In genomic region chr14:20626274-20626673, GRCh38 we compare ENCODE assay signal across 9 cellular contexts. TPM values are rescaled to one million over a fixed set of nuclear protein-coding genes. Genes with fewer than 3 reads are reported as not detected.
DNase-seq lines count a peak whose midpoint lies in the region; ATAC-seq and TF ChIP-seq lines count a peak whose summit lies in the region.
"Had no signal": no experiment of that assay in that cellular context is flagged by ENCODE, and none has a peak within 500 bp of the region (broad histone marks: within the 10 kb centered on the region; RNA-seq: fewer than 3 reads in every experiment).

No MANE protein-coding gene starts in this region.

- H3K4me1 ChIP-seq in hepatocyte (ENCODE audit: insufficient read depth) (peaks cover 5% of the 10 kb centered on the region), smooth muscle cell (ENCODE audit: low read depth) (peaks cover 15% of the 10 kb centered on the region)

- 13% methylated on average over 12 of the region's 12 CpGs for WGBS in hepatocyte (ENCODE audit: low lambda C conversion rate, missing lambda C conversion rate)
- WGBS in smooth muscle cell (ENCODE audit: low lambda C conversion rate) = 14% methylated on average over 12 of the region's 12 CpGs

- CTCF ChIA-PET in activated CD4-positive, alpha-beta T cell treated with anti-CD3 and anti-CD28 coated beads, Interleukin-2, amount 10 ng/mL, durations not matched to agents 7 days and 5 days (lab: Charles Lee) = interaction anchor here (0.6 to 0.9 kb wide), 2 partner anchors 56 to 261 kb away, joined by 3 to 4 read pairs; no protein-coding TSS in a partner anchor
- CTCF ChIA-PET in activated B cell treated with CpG ODN at 0.5 μM for 24 hours (lab: Charles Lee) = interaction anchor here (0.6 kb wide), 1 partner anchor 995 kb away, joined by 3 read pairs; no protein-coding TSS in a partner anchor

- H4K20me1 ChIP-seq in hepatocyte (ENCODE audit: insufficient read depth, poor library complexity, severe bottlenecking) (no peaks in the 10 kb centered on the region), smooth muscle cell (ENCODE audit: low read depth) (no peaks in the 10 kb centered on the region)

- H3K36me3 ChIP-seq in hepatocyte (replicated peaks; ENCODE audit: insufficient read depth, low read depth) = no peaks in the 10 kb centered on the region
- H3K36me3 ChIP-seq in smooth muscle cell (ENCODE audit: low read depth) = no peaks in the 10 kb centered on the region

- peaks cover 59% of the 10 kb centered on the region for H3K4me1 Mint-ChIP-seq in activated CD4-positive, alpha-beta T cell treated with anti-CD3 and anti-CD28 coated beads, Interleukin-2, amount 10 ng/mL, durations not matched to agents 7 days and 5 days
- peaks cover 84% of the 10 kb centered on the region for H3K4me1 Mint-ChIP-seq in activated B cell treated with CpG ODN at 0.5 μM for 24 hours

- TF ChIP-seq CTCF in activated B cell treated with CpG ODN at 0.5 μM for 24 hours (IDR thresholded peaks at IDR 0.05) (no peak), hepatocyte (IDR thresholded peaks at IDR 0.05; ENCODE audit: poor library complexity) (no peak), smooth muscle cell (IDR thresholded peaks at IDR 0.05; ENCODE audit: borderline replicate concordance, insufficient read depth, poor library complexity, severe bottlenecking) (no peak)

- H3K27me3 ChIP-seq in hepatocyte = peaks cover 25% of the 10 kb centered on the region
- peaks cover 18% of the 10 kb centered on the region for H3K27me3 ChIP-seq in smooth muscle cell (ENCODE audit: low read depth)

- peaks cover 5% of the 10 kb centered on the region for H3F3A ChIP-seq in smooth muscle cell (ENCODE audit: low read depth)

- no peak overlapping the region for H3K27ac Mint-ChIP-seq in activated CD4-positive, alpha-beta T cell treated with anti-CD3 and anti-CD28 coated beads, Interleukin-2, amount 10 ng/mL, durations not matched to agents 7 days and 5 days
- no peak overlapping the region for H3K27ac Mint-ChIP-seq in activated B cell treated with CpG ODN at 0.5 μM for 24 hours

- no peaks in the 10 kb centered on the region for H3K9me2 ChIP-seq in hepatocyte (replicated peaks; ENCODE audit: insufficient read depth)

- H3K27me3 Mint-ChIP-seq in activated CD4-positive, alpha-beta T cell treated with anti-CD3 and anti-CD28 coated beads, Interleukin-2, amount 10 ng/mL, durations not matched to agents 7 days and 5 days = peaks cover 68% of the 10 kb centered on the region
- H3K27me3 Mint-ChIP-seq in activated B cell treated with CpG ODN at 0.5 μM for 24 hours = peaks cover 19% of the 10 kb centered on the region

- H3K4me3 ChIP-seq in hepatocyte = no peak overlapping the region
- peak overlapping the region; percentile 68 for H3K4me3 ChIP-seq in smooth muscle cell

- peaks cover 3% of the 10 kb centered on the region for H3K36me3 Mint-ChIP-seq in activated CD4-positive, alpha-beta T cell treated with anti-CD3 and anti-CD28 coated beads, Interleukin-2, amount 10 ng/mL, durations not matched to agents 7 days and 5 days (ENCODE audit: low read depth)
- peaks cover 3% of the 10 kb centered on the region for H3K36me3 Mint-ChIP-seq in activated B cell treated with CpG ODN at 0.5 μM for 24 hours (ENCODE audit: low read depth)

- no peaks in the 10 kb centered on the region for H3K9me3 Mint-ChIP-seq in activated CD4-positive, alpha-beta T cell treated with anti-CD3 and anti-CD28 coated beads, Interleukin-2, amount 10 ng/mL, durations not matched to agents 7 days and 5 days
- no peaks in the 10 kb centered on the region for H3K9me3 Mint-ChIP-seq in activated B cell treated with CpG ODN at 0.5 μM for 24 hours

- POLR2A ChIA-PET in activated CD4-positive, alpha-beta T cell treated with anti-CD3 and anti-CD28 coated beads, Interleukin-2, amount 10 ng/mL, durations not matched to agents 7 days and 5 days (lab: Charles Lee) = interaction anchor here (0.6 kb wide), 1 partner anchor 55 kb away, joined by 5 read pairs; no protein-coding TSS in a partner anchor
- POLR2A ChIA-PET in activated B cell treated with CpG ODN at 0.5 μM for 24 hours (lab: Charles Lee) = interaction anchor here (1.3 kb wide), 1 partner anchor 57 kb away, joined by 6 read pairs; no protein-coding TSS in a partner anchor

- H3K4me2 ChIP-seq in hepatocyte (peak overlapping the region; percentile 81), smooth muscle cell (peak overlapping the region; percentile 85)

- H2AFZ ChIP-seq in hepatocyte = no peak overlapping the region
- no peak overlapping the region for H2AFZ ChIP-seq in smooth muscle cell (ENCODE audit: low read depth)

- no peak overlapping the region for H3K27ac ChIP-seq in hepatocyte
- no peak overlapping the region for H3K27ac ChIP-seq in smooth muscle cell (ENCODE audit: low read depth)

- H3K4me3 Mint-ChIP-seq in activated CD4-positive, alpha-beta T cell treated with anti-CD3 and anti-CD28 coated beads, Interleukin-2, amount 10 ng/mL, durations not matched to agents 7 days and 5 days = peak overlapping the region; percentile 13
- H3K4me3 Mint-ChIP-seq in activated B cell treated with CpG ODN at 0.5 μM for 24 hours = peak overlapping the region; percentile 79

- H3K79me2 ChIP-seq in hepatocyte (no peaks in the 10 kb centered on the region), smooth muscle cell (ENCODE audit: low read depth) (no peaks in the 10 kb centered on the region)

- H3K9me3 ChIP-seq in hepatocyte (ENCODE audit: low read depth) = no peaks in the 10 kb centered on the region
- H3K9me3 ChIP-seq in smooth muscle cell (replicated peaks; ENCODE audit: low read depth) = no peaks in the 10 kb centered on the region

- no peak for ATAC-seq in activated B cell treated with CpG ODN at 0.5 μM for 24 hours (ENCODE audit: low read depth)
- ATAC-seq in HG03442 (IDR thresholded peaks at IDR 0.05; ENCODE audit: unreplicated experiment) = no peak
- no peak for ATAC-seq in HG03469 (IDR thresholded peaks at IDR 0.05; ENCODE audit: unreplicated experiment)

- intact Hi-C loops in activated B cell treated with CpG ODN at 0.5 μM for 24 hours (cut with micrococcal nuclease) = loop anchor here (10.0 kb wide), 1 partner anchor 639 kb away; the partner anchor contains the start of gene HNRNPC

- no peak for DNase-seq in activated CD4-positive, alpha-beta T cell treated with anti-CD3 and anti-CD28 coated beads, Interleukin-2, amount 10 ng/mL, durations not matched to agents 7 days and 5 days
- no peak for DNase-seq in activated CD4-positive, alpha-beta T cell treated with anti-CD3 and anti-CD28 coated beads for 4 hours
- DNase-seq in activated B cell treated with CpG ODN at 0.5 μM for 24 hours (no peak), hepatocyte (ENCODE audit: low spot score) (no peak), smooth muscle cell (lab: John Stamatoyannopoulos, UW; ENCODE audit: unreplicated experiment) (no peak), glomerular visceral epithelial cell (ENCODE audit: extremely low spot score) (no peak)
- DNase-seq: SW 1271 had no signal

- no peak overlapping the region for H3K9ac ChIP-seq in smooth muscle cell (ENCODE audit: low read depth)

RNA-seq across cellular contexts. Expression of gene OR6S1, which starts 15.2 kb away (rescaled TPM):
- not detected for total RNA-seq in activated CD4-positive, alpha-beta T cell treated with anti-CD3 and anti-CD28 coated beads, Interleukin-2, amount 10 ng/mL, durations not matched to agents 7 days and 5 days
- not detected in 2 replicates for total RNA-seq in activated B cell treated with CpG ODN at 0.5 μM for 24 hours
- total RNA-seq in hepatocyte = not detected in 2 replicates
- polyA plus RNA-seq in hepatocyte = not detected in 2 replicates
- total RNA-seq in smooth muscle cell = not detected in 2 replicates
- not detected in 2 replicates for polyA plus RNA-seq in smooth muscle cell

RNA-seq across cellular contexts. Expression of gene RNASE12, which starts 35.1 kb away (rescaled TPM):
- not detected for total RNA-seq in activated CD4-positive, alpha-beta T cell treated with anti-CD3 and anti-CD28 coated beads, Interleukin-2, amount 10 ng/mL, durations not matched to agents 7 days and 5 days
- total RNA-seq in activated B cell treated with CpG ODN at 0.5 μM for 24 hours = not detected in 2 replicates
- not detected in 2 replicates for total RNA-seq in hepatocyte
- polyA plus RNA-seq in hepatocyte = not detected in 2 replicates
- total RNA-seq in smooth muscle cell = not detected in 2 replicates
- polyA plus RNA-seq in smooth muscle cell = not detected in 2 replicates

RNA-seq across cellular contexts. Expression of gene RNASE11, which starts 38.5 kb away (rescaled TPM):
- total RNA-seq in activated CD4-positive, alpha-beta T cell treated with anti-CD3 and anti-CD28 coated beads, Interleukin-2, amount 10 ng/mL, durations not matched to agents 7 days and 5 days = not detected
- not detected in 2 replicates for total RNA-seq in activated B cell treated with CpG ODN at 0.5 μM for 24 hours
- total RNA-seq in hepatocyte = not detected in 2 replicates
- polyA plus RNA-seq in hepatocyte = not detected in 2 replicates
- not detected in 2 replicates for total RNA-seq in smooth muscle cell
- polyA plus RNA-seq in smooth muscle cell = not detected in 2 replicates

RNA-seq across cellular contexts. Expression of gene RNASE4, which starts 58.1 kb away (rescaled TPM):
- 1 to 10 TPM in 1 of 2 experiments, under 1 TPM in 1; 0.92 to 1.4 TPM for total RNA-seq in activated CD4-positive, alpha-beta T cell treated with anti-CD3 and anti-CD28 coated beads, Interleukin-2, amount 10 ng/mL, durations not matched to agents 7 days and 5 days
- total RNA-seq in activated B cell treated with CpG ODN at 0.5 μM for 24 hours (0.20 and 1.0 TPM in 2 replicates), hepatocyte (76.8 and 96.2 TPM in 2 replicates), smooth muscle cell (34.8 and 41.8 TPM in 2 replicates)
- polyA plus RNA-seq in hepatocyte (31.1 and 44.5 TPM in 2 replicates), smooth muscle cell (20.1 and 28.6 TPM in 2 replicates)
